Comparison of ENCODE assay signal across 15 cellular contexts in the genomic region with DNA sequence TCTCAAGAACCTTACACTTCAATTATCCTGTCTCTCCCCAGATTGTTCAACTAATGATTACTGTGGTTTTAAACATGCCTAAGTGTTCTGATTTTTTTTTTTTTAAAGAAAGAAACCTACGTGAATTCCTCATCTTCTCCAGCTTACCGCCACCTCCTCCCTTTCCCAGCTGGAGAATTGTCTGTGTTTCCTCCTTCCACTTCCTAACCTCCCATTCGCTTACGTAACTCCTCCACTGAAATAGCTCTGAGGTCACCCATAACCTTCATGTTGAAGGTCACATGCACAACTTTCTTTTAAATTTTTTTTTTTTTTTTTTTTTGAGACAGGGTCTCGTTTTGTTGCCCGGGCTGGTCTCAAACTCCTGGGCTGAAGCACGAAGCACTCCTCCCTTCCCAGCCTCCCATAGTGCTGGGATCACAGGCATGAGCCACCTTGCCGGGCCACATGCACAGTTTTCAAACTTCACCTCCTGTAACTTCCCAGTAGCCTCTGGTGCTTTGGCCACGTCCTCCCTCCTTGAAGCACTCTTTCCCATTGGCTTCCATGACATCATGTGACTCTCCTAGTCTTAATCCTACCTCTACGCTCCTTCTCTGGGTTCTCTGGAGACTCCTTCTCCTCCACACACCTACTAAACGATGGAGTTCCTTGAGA. TPM values are rescaled to one million over a fixed set of nuclear protein-coding genes. Genes with fewer than 3 reads are reported as not detected.
DNase-seq lines count a peak whose midpoint lies in the region; ATAC-seq and TF ChIP-seq lines count a peak whose summit lies in the region.
"Had no signal": no experiment of that assay in that cellular context is flagged by ENCODE, and none has a peak within 500 bp of the region (broad histone marks: within the 10 kb centered on the region; RNA-seq: fewer than 3 reads in every experiment).

No MANE protein-coding gene starts in this region.

- peaks cover 15% of the 10 kb centered on the region for H3K4me1 ChIP-seq in Loucy (ENCODE audit: insufficient read depth, low read length, poor library complexity, severe bottlenecking)
- H3K4me1 ChIP-seq in rectal smooth muscle tissue (ENCODE audit: control insufficient read depth, insufficient read depth, low read length) = peaks cover 5% of the 10 kb centered on the region
- H3K4me1 ChIP-seq: HAP-1 had no signal

- intact Hi-C loops in activated T-helper 2 cell treated with anti-CD3 and anti-CD28 coated beads, Interferon-gamma antibody, Interleukin-2, Interleukin-4, amounts not matched to agents 10 μg/mL and 5 μg/mL and 100 μg/mL, durations not matched to agents 14 hours and 24 hours and 36 hours (cut with micrococcal nuclease) = no loop called here

- H3K4me1 Mint-ChIP-seq in activated T-helper 2 cell treated with anti-CD3 and anti-CD28 coated beads, Interferon-gamma antibody, Interleukin-2, Interleukin-4, amounts not matched to agents 10 μg/mL and 5 μg/mL and 100 μg/mL, durations not matched to agents 14 hours and 24 hours and 36 hours (ENCODE audit: low read depth) = peaks cover 17% of the 10 kb centered on the region
- peaks cover 3% of the 10 kb centered on the region for H3K4me1 Mint-ChIP-seq in glutamatergic neuron (ENCODE audit: low read depth, unreplicated experiment)
- H3K4me1 Mint-ChIP-seq: activated B cell treated with CpG ODN at 0.5 μM for 24 hours had no signal

- no peak for DNase-seq in activated T-helper 2 cell treated with anti-CD3 and anti-CD28 coated beads, Interferon-gamma antibody, Interleukin-2, Interleukin-4, amounts not matched to agents 10 μg/mL and 5 μg/mL and 100 μg/mL, durations not matched to agents 14 hours and 24 hours and 36 hours (ENCODE audit: low spot score)
- DNase-seq in glutamatergic neuron = no peak
- no peak for DNase-seq in stimulated activated naive CD4-positive, alpha-beta T cell (lab: John Stamatoyannopoulos, UW)
- DNase-seq in stimulated activated CD4-positive, alpha-beta T cell treated with anti-CD3 and anti-CD28 coated beads, Interleukin-12 subunit alpha, Interleukin-12 subunit beta, amount 100 ng/mL, for 4 hours = no peak
- no peak for DNase-seq in COLO829 (ENCODE audit: low spot score)
- DNase-seq: activated B cell treated with CpG ODN at 0.5 μM for 24 hours; activated effector memory CD4-positive, alpha-beta T cell treated with anti-CD3 and anti-CD28 coated beads, Interleukin-2, amount 50 U/mL, for 16 hours; CD8-positive, alpha-beta memory T cell; dorsolateral prefrontal cortex; mesendoderm; SHP77 treated with DMSO at 0.1 percent for 48 hours had no signal

- H3K27me3 ChIP-seq in Loucy (ENCODE audit: insufficient read depth, low read length, poor library complexity, severe bottlenecking) (no peaks in the 10 kb centered on the region), rectal smooth muscle tissue (ENCODE audit: control insufficient read depth, insufficient read depth, low read length) (no peaks in the 10 kb centered on the region)
- H3K27me3 ChIP-seq: dorsolateral prefrontal cortex had no signal

- H3K9me3 Mint-ChIP-seq in activated T-helper 2 cell treated with anti-CD3 and anti-CD28 coated beads, Interferon-gamma antibody, Interleukin-2, Interleukin-4, amounts not matched to agents 10 μg/mL and 5 μg/mL and 100 μg/mL, durations not matched to agents 14 hours and 24 hours and 36 hours = no peaks in the 10 kb centered on the region
- H3K9me3 Mint-ChIP-seq in glutamatergic neuron (ENCODE audit: unreplicated experiment) = peaks cover 2% of the 10 kb centered on the region
- H3K9me3 Mint-ChIP-seq: activated B cell treated with CpG ODN at 0.5 μM for 24 hours; CD8-positive, alpha-beta memory T cell had no signal

- H2AFZ ChIP-seq in Loucy (ENCODE audit: low read length) = peak overlapping the region; percentile 21; the same call in 1 of the 2 replicates

- peak overlapping the region; percentile 38 for H3K27ac ChIP-seq in rectal smooth muscle tissue (ENCODE audit: low read depth, low read length)

- TF ChIP-seq CTCF in Loucy (conservative IDR thresholded peaks at IDR 0.05; ENCODE audit: low read length) (no peak), glutamatergic neuron (IDR thresholded peaks at IDR 0.05; ENCODE audit: partially characterized antibody, unreplicated experiment) (no peak)

- no peaks in the 10 kb centered on the region for H4K20me1 ChIP-seq in Loucy (ENCODE audit: insufficient read depth, low read length, poor library complexity, severe bottlenecking)

- no peaks in the 10 kb centered on the region for H3K36me3 ChIP-seq in Loucy (ENCODE audit: insufficient read depth, low read length)
- H3K36me3 ChIP-seq in rectal smooth muscle tissue (ENCODE audit: control insufficient read depth, insufficient read depth, low read length) = no peaks in the 10 kb centered on the region
- H3K36me3 ChIP-seq: HAP-1 had no signal

- H3K9ac ChIP-seq in Loucy (ENCODE audit: low read depth, low read length, poor library complexity, severe bottlenecking) = no peak overlapping the region
- H3K9ac ChIP-seq in rectal smooth muscle tissue (ENCODE audit: low read length) = no peak overlapping the region

- no peaks in the 10 kb centered on the region for H3F3A ChIP-seq in Loucy (ENCODE audit: low read depth)

- peak overlapping the region; percentile 75 for H3K27ac Mint-ChIP-seq in activated T-helper 2 cell treated with anti-CD3 and anti-CD28 coated beads, Interferon-gamma antibody, Interleukin-2, Interleukin-4, amounts not matched to agents 10 μg/mL and 5 μg/mL and 100 μg/mL, durations not matched to agents 14 hours and 24 hours and 36 hours
- peak overlapping the region; percentile 39 for H3K27ac Mint-ChIP-seq in glutamatergic neuron (ENCODE audit: unreplicated experiment)
- H3K27ac Mint-ChIP-seq: activated B cell treated with CpG ODN at 0.5 μM for 24 hours had no signal

- peak overlapping the region; percentile 21 for H3K4me2 ChIP-seq in Loucy (ENCODE audit: low read depth, low read length, poor library complexity, severe bottlenecking)

- no peaks in the 10 kb centered on the region for H3K27me3 Mint-ChIP-seq in activated T-helper 2 cell treated with anti-CD3 and anti-CD28 coated beads, Interferon-gamma antibody, Interleukin-2, Interleukin-4, amounts not matched to agents 10 μg/mL and 5 μg/mL and 100 μg/mL, durations not matched to agents 14 hours and 24 hours and 36 hours (ENCODE audit: low read depth)
- H3K27me3 Mint-ChIP-seq in glutamatergic neuron (ENCODE audit: unreplicated experiment) = no peaks in the 10 kb centered on the region
- H3K27me3 Mint-ChIP-seq: activated B cell treated with CpG ODN at 0.5 μM for 24 hours had no signal

- H3K79me2 ChIP-seq in Loucy (ENCODE audit: insufficient read depth, low read length) = no peaks in the 10 kb centered on the region

- no peaks in the 10 kb centered on the region for H3K36me3 Mint-ChIP-seq in activated T-helper 2 cell treated with anti-CD3 and anti-CD28 coated beads, Interferon-gamma antibody, Interleukin-2, Interleukin-4, amounts not matched to agents 10 μg/mL and 5 μg/mL and 100 μg/mL, durations not matched to agents 14 hours and 24 hours and 36 hours (ENCODE audit: low read depth)
- no peaks in the 10 kb centered on the region for H3K36me3 Mint-ChIP-seq in glutamatergic neuron (ENCODE audit: unreplicated experiment)

- H3K9me2 ChIP-seq in Loucy (replicated peaks; ENCODE audit: low read depth, low read length) = no peaks in the 10 kb centered on the region

- H3K4me3 Mint-ChIP-seq in activated T-helper 2 cell treated with anti-CD3 and anti-CD28 coated beads, Interferon-gamma antibody, Interleukin-2, Interleukin-4, amounts not matched to agents 10 μg/mL and 5 μg/mL and 100 μg/mL, durations not matched to agents 14 hours and 24 hours and 36 hours (ENCODE audit: low read depth) = no peak overlapping the region
- no peak overlapping the region for H3K4me3 Mint-ChIP-seq in glutamatergic neuron (ENCODE audit: unreplicated experiment)
- H3K4me3 Mint-ChIP-seq: activated B cell treated with CpG ODN at 0.5 μM for 24 hours; CD8-positive, alpha-beta memory T cell had no signal

- H3K4me3 ChIP-seq in Loucy (ENCODE audit: low read length, poor library complexity, severe bottlenecking) = no peak overlapping the region
- H3K4me3 ChIP-seq in rectal smooth muscle tissue (ENCODE audit: low read length) = no peak overlapping the region
- H3K4me3 ChIP-seq: dorsolateral prefrontal cortex, HAP-1 had no signal

- no peaks in the 10 kb centered on the region for H3K9me3 ChIP-seq in Loucy (ENCODE audit: insufficient read depth, low read depth, low read length)
- H3K9me3 ChIP-seq: HAP-1 had no signal

- no peak for ATAC-seq in GM19397 (IDR thresholded peaks at IDR 0.05; ENCODE audit: unreplicated experiment)

RNA-seq across cellular contexts. Expression of a gene that starts 9.8 kb away (rescaled TPM):
- total RNA-seq in activated T-helper 2 cell treated with anti-CD3 and anti-CD28 coated beads, Interferon-gamma antibody, Interleukin-2, Interleukin-4, amounts not matched to agents 10 μg/mL and 5 μg/mL and 100 μg/mL, durations not matched to agents 14 hours and 24 hours and 36 hours = 329 and 336 TPM in 2 replicates
- total RNA-seq in glutamatergic neuron (ENCODE audit: unreplicated experiment) = 326 TPM
